ENCODE assay signal across 27 cellular contexts in the genomic region with DNA sequence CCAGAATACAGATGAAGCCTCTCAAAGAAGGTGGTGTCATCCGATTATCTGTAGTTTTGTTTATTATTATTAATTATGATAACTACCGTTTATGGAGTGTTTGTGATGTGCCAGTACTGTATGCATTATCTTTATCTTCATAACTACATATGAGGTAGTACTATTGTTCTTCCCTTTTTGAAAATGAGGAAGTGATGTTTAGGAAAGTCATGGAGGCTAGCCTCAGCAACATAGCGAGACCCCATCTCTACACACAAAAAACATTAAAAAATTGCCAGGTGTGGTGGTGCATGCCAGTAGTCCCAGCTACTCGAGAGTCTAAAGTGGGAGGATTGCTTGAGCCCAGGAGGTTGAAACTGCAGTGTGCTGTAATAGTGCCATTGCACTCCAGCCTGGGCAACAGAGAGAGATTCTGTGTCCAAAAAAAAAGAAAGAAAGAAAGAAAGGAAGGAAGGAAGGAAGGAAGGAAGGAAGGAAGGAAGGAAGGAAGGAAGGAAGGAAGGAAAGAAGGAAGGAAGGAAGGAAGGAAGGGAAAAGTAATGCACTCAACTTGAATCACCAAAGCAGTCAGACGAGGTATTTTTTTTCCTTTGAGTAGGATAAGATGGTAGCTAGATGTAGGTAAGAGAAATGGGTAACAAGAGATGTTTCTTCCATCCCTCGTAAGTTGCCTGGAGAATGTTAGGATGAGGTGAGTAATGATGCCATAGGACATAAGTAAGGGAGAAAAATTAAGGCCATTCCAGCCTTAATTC. TPM values are rescaled to one million over a fixed set of nuclear protein-coding genes. Genes with fewer than 3 reads are reported as not detected.
DNase-seq lines count a peak whose midpoint lies in the region; ATAC-seq, FAIRE-seq and TF ChIP-seq lines count a peak whose summit lies in the region.
"Had no signal": no experiment of that assay in that cellular context is flagged by ENCODE, and none has a peak within 500 bp of the region (broad histone marks: within the 10 kb centered on the region; RNA-seq: fewer than 3 reads in every experiment).

No MANE protein-coding gene starts in this region.

- H4K20me1 ChIP-seq in K562 (replicated peaks; ENCODE audit: control insufficient read depth, insufficient read depth, low read length): no peaks in the 10 kb centered on the region

- CTCF ChIA-PET in K562 (lab: Yijun Ruan, JAX; ENCODE audit: low intra/inter-chr PET ratio): no interaction called here

- H3K27me3 ChIP-seq in K562 (ENCODE audit: control insufficient read depth in 2 of 2, insufficient read depth in 2 of 2, low read length in 2 of 2): no peaks in the 10 kb centered on the region
- H3K27me3 ChIP-seq: BE2C, body of pancreas, dorsolateral prefrontal cortex had no signal

- H3K9me1 ChIP-seq in K562 (ENCODE audit: control insufficient read depth, insufficient read depth, low read length): no peaks in the 10 kb centered on the region

- TF ChIP-seq RAD21 in K562 (CRISPR knock-in tag; conservative IDR thresholded peaks at IDR 0.05 in 1 of 2, IDR thresholded peaks at IDR 0.05 in 1 of 2): no peak

- H3K36me3 Mint-ChIP-seq in stimulated activated naive CD8-positive, alpha-beta T cell treated with anti-CD3 and anti-CD28 coated beads, Interleukin-15, Interleukin-2, amounts not matched to agents 100 ng/mL and 50 ng/mL, for 24 hours (ENCODE audit: low read depth): peaks cover 22% of the 10 kb centered on the region

- H3K4me3 ChIP-seq in NB4 (ENCODE audit: low read depth, low read length): no peak overlapping the region
- no peak overlapping the region for H3K4me3 ChIP-seq in K562
- H3K4me3 ChIP-seq: body of pancreas, dorsolateral prefrontal cortex, GM23248, lower lobe of right lung, prostate gland had no signal

- no peak for DNase-seq in stimulated activated naive CD8-positive, alpha-beta T cell treated with anti-CD3 and anti-CD28 coated beads, Interleukin-15, Interleukin-2, amounts not matched to agents 100 U/mL and 50 U/mL, for 24 hours
- DNase-seq in NB4 (ENCODE audit: low read depth) (peak; percentile 13), K562 (ENCODE audit: extremely low read depth in 1 of 4, low spot score in 3 of 4) (no peak), NCI-H1694 (lab: John Stamatoyannopoulos, UW) (no peak), NCI-H526 (lab: John Stamatoyannopoulos, UW) (no peak), superior temporal gyrus (ENCODE audit: extremely low spot score) (no peak), ureter (ENCODE audit: low spot score) (no peak)
- DNase-seq: activated CD8-positive, alpha-beta T cell treated with anti-CD3 and anti-CD28 coated beads, Interleukin-2, amount 10 ng/mL, durations not matched to agents 7 days and 5 days; activated T-cell treated with anti-CD3 and anti-CD28 coated beads, Interleukin-2, amount 50 U/mL, for 1 hour; BE2C; body of pancreas; Calu3; cerebellar nuclear complex; dorsolateral prefrontal cortex; GM23248; kidney; lower lobe of right lung; NCI-H1105; NCI-H2029; NCI-H226; NCI-H774; stimulated activated CD4-positive, alpha-beta T cell treated with anti-CD3 and anti-CD28 coated beads, Interleukin-15, amount 100 ng/mL, for 24 hours; trophoblast cell had no signal

- 0% methylated on average over 6 of the region's 6 CpGs for WGBS in K562 (ENCODE audit: insufficient coverage, low coverage, missing lambda C conversion rate)

- H3K27ac Mint-ChIP-seq in stimulated activated naive CD8-positive, alpha-beta T cell treated with anti-CD3 and anti-CD28 coated beads, Interleukin-15, Interleukin-2, amounts not matched to agents 100 ng/mL and 50 ng/mL, for 24 hours: peak overlapping the region; percentile 56
- H3K27ac Mint-ChIP-seq: activated CD8-positive, alpha-beta T cell treated with anti-CD3 and anti-CD28 coated beads, Interleukin-2, amount 10 ng/mL, durations not matched to agents 7 days and 5 days had no signal

- H3K27me3 Mint-ChIP-seq in stimulated activated naive CD8-positive, alpha-beta T cell treated with anti-CD3 and anti-CD28 coated beads, Interleukin-15, Interleukin-2, amounts not matched to agents 100 ng/mL and 50 ng/mL, for 24 hours: no peaks in the 10 kb centered on the region

- no peak for TF ChIP-seq CTCF in NB4 (IDR thresholded peaks at IDR 0.05; ENCODE audit: low read depth, low read length)
- no peak for TF ChIP-seq CTCF in K562 (IDR thresholded peaks at IDR 0.05 in 2 of 3, conservative IDR thresholded peaks at IDR 0.05 in 1 of 3; ENCODE audit: insufficient read depth in 2 of 3, low read depth in 1 of 3, low read length in 3 of 3)

- H3K9me3 ChIP-seq in K562 (replicated peaks; ENCODE audit: control insufficient read depth, insufficient read depth, low read depth, low read length): no peaks in the 10 kb centered on the region
- H3K9me3 ChIP-seq: BE2C, body of pancreas, lower lobe of right lung, prostate gland had no signal

- in situ Hi-C loops in K562 (cut with MboI): no loop called here

- no peaks in the 10 kb centered on the region for H3K79me2 ChIP-seq in K562 (ENCODE audit: control insufficient read depth, insufficient read depth, low read length)

- no TSS peak for BruUV-seq in K562 (replicated peaks; lab: Mats Ljungman, UMichigan)

- TF ChIP-seq POLR2A in NB4 (IDR thresholded peaks at IDR 0.05; ENCODE audit: extremely low read depth, insufficient read length): no peak
- no peak for TF ChIP-seq POLR2A in K562 (conservative IDR thresholded peaks at IDR 0.05)

- H3K27ac ChIP-seq in K562 (ENCODE audit: extremely low read depth, low read depth, low read length): no peak overlapping the region
- H3K27ac ChIP-seq: body of pancreas, dorsolateral prefrontal cortex, GM23248, lower lobe of right lung, prostate gland had no signal

- H3K4me1 Mint-ChIP-seq in stimulated activated naive CD8-positive, alpha-beta T cell treated with anti-CD3 and anti-CD28 coated beads, Interleukin-15, Interleukin-2, amounts not matched to agents 100 ng/mL and 50 ng/mL, for 24 hours (ENCODE audit: low read depth): peaks cover 44% of the 10 kb centered on the region

- no peak for FAIRE-seq in K562 (lab: Jason Lieb, UNC)
- FAIRE-seq: A204.1, kidney had no signal

- H3K36me3 ChIP-seq in K562 (ENCODE audit: control insufficient read depth, insufficient read depth, low read length): no peaks in the 10 kb centered on the region
- H3K36me3 ChIP-seq: BE2C, lower lobe of right lung, prostate gland had no signal

- no peaks in the 10 kb centered on the region for H3K4me1 ChIP-seq in K562 (replicated peaks in 1 of 2; ENCODE audit: control insufficient read depth in 2 of 2, insufficient read depth in 2 of 2, low read length in 2 of 2)
- H3K4me1 ChIP-seq: prostate gland had no signal

- H3K9ac ChIP-seq in K562 (ENCODE audit: insufficient read depth in 1 of 2, low read depth in 2 of 2, low read length in 2 of 2): no peak overlapping the region
- H3K9ac ChIP-seq: GM23248 had no signal

- no peak overlapping the region for H3K4me2 ChIP-seq in K562 (ENCODE audit: insufficient read depth, low read length)

- ATAC-seq in stimulated activated naive CD8-positive, alpha-beta T cell treated with anti-CD3 and anti-CD28 coated beads, Interleukin-15, Interleukin-2, amounts not matched to agents 100 U/mL and 50 U/mL, for 24 hours: no peak
- ATAC-seq in K562: no peak
- ATAC-seq: activated CD8-positive, alpha-beta T cell treated with anti-CD3 and anti-CD28 coated beads, Interleukin-2, amount 10 ng/mL, durations not matched to agents 7 days and 5 days; body of pancreas; lower lobe of right lung; Right ventricle myocardium inferior had no signal

- no peak for TF ChIP-seq EP300 in K562 (IDR thresholded peaks at IDR 0.05; ENCODE audit: low read length)

- H3K9me3 Mint-ChIP-seq in stimulated activated naive CD8-positive, alpha-beta T cell treated with anti-CD3 and anti-CD28 coated beads, Interleukin-15, Interleukin-2, amounts not matched to agents 100 ng/mL and 50 ng/mL, for 24 hours: no peaks in the 10 kb centered on the region

- intact Hi-C loops in K562 (cut with micrococcal nuclease): no loop called here

- H2AFZ ChIP-seq in K562 (ENCODE audit: low read depth, low read length): no peak overlapping the region
- H2AFZ ChIP-seq: GM23248 had no signal

- POLR2A ChIA-PET in K562 (lab: Yijun Ruan, JAX): no interaction called here

- no peak overlapping the region for H3K4me3 Mint-ChIP-seq in stimulated activated naive CD8-positive, alpha-beta T cell treated with anti-CD3 and anti-CD28 coated beads, Interleukin-15, Interleukin-2, amounts not matched to agents 100 ng/mL and 50 ng/mL, for 24 hours
- H3K4me3 Mint-ChIP-seq: activated CD8-positive, alpha-beta T cell treated with anti-CD3 and anti-CD28 coated beads, Interleukin-2, amount 10 ng/mL, durations not matched to agents 7 days and 5 days had no signal

TF ChIP-seq in K562, 482 proteins besides CTCF, POLR2A, EP300 and RAD21 (continues in another document):
- TF ChIP-seq CCAR2 (IDR thresholded peaks at IDR 0.05; ENCODE audit: low read depth, low read length): no peak

RNA-seq across cellular contexts. Expression of gene PAM, which starts 47.8 kb away (rescaled TPM):
- 2.9 and 3.8 TPM in 2 replicates for total RNA-seq in K562 (2011; cell fraction: chromatin; rRNA removed; ENCODE audit: low replicate concordance)
- 2.1 and 2.3 TPM in 2 replicates for total RNA-seq in K562 (2011; cell fraction: nucleolus; rRNA removed)
- 2.6 and 5.8 TPM in 2 replicates for total RNA-seq in K562 (2011; cell fraction: nucleoplasm; rRNA removed)
- total RNA-seq in K562 (2014; rRNA removed): 0.57 and 0.82 TPM in 2 replicates
- 0.95 and 1.1 TPM in 2 replicates for total RNA-seq in K562 (2014; rRNA removed; fragmentation: Illumina TruSeq; extraction: Trizol)
- 0.30 and 0.40 TPM in 2 replicates for total RNA-seq in K562 (2015; rRNA removed; fragmentation: Illumina TruSeq; extraction: Trizol)
- total RNA-seq in K562 (2021): 1.3 and 1.9 TPM in 2 replicates
- 1.6 and 3.1 TPM in 2 replicates for polyA plus RNA-seq in K562 (2011; rRNA removed)
- polyA plus RNA-seq in K562 (2011; cell fraction: cytosol; rRNA removed): 0.96 and 2.0 TPM in 2 replicates
- 1.8 and 2.8 TPM in 2 replicates for polyA plus RNA-seq in K562 (2011; cell fraction: nucleus; rRNA removed)
- 0.90 and 1.6 TPM in 2 replicates for polyA plus RNA-seq in K562 (2012)
- 0.50 and 0.77 TPM in 2 replicates for polyA plus RNA-seq in K562 (2014; fragmentation: Illumina TruSeq; extraction: Trizol)
- under 1 TPM; 0.39 to 0.46 TPM for polyA plus RNA-seq in K562 (2014; fragmentation: Nextera tagmentation; extraction: Ambion mirVana)
- 0.40 and 1.2 TPM in 2 replicates for polyA plus RNA-seq in K562 (2014; rRNA removed)
- 2.6 and 3.4 TPM in 2 replicates for polyA minus RNA-seq in K562 (2011; rRNA and poly(A)+ RNA removed)
- 0.91 and 1.2 TPM in 2 replicates for polyA minus RNA-seq in K562 (2011; cell fraction: cytosol; rRNA and poly(A)+ RNA removed)
- polyA minus RNA-seq in K562 (2011; cell fraction: nucleus; rRNA and poly(A)+ RNA removed): 2.1 and 4.4 TPM in 2 replicates
- total RNA-seq in ureter: 124 TPM

Comparison
In these comparisons a context has a peak if more than half of its experiments do, and no peak if none do; other contexts are left out.
1. RNA of gene PAM, which starts 47.8 kb away (total RNA-seq): 124 TPM in ureter (single experiment); 0.30 to 5.8 TPM in K562; every median in the first group is over 10 times any median in the second.